In the genomic region with DNA sequence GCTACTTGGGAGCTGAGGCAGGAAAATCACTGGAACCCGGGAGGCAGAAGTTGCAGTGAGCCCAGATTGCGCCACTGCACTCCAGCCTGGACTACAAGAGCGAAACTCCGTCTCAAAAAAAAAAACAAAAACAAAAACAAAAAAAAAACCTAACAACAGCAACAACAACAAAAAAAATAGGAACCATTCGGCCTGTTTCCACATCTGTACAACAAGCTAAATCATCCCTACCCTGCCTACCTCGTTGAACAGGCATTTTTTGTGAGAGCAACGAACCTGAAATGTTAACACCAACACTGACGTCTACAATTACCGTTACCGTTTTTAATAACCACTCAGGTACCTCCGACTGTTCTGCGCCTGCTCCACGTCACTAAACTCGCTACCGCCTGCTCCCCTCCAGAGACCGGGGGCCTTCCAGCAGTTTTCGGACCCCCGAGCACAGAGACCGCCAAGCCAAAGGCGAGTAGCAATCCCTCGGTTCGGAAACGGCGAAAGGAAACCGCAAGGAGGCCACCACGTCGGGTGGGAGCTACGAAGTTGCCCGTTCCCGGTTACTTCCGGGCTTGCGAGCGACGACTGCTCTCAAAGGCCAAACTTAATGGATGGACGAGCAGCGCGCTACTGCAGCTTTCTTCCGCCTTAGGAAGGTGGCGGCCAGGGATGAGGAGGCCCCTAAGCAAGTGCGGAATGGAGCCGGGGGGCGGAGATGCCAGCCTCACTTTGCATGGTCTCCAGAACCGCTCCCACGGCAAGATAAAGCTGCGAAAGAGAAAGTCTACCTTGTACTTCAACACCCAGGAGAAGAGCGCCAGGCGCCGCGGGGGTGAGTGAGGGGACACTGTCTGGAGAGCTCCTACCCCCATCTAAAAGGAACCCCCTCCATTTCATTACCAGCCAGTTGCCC, we compare ENCODE assay signal across 8 cellular contexts. TPM values are rescaled to one million over a fixed set of nuclear protein-coding genes. Genes with fewer than 3 reads are reported as not detected.
DNase-seq lines count a peak whose midpoint lies in the region; FAIRE-seq and TF ChIP-seq lines count a peak whose summit lies in the region.

Gene PIGB (plus strand): TSS at position 635 of the 907 bp plus-strand sequence. CDS start 29 bp downstream, at position 664.
A gene with protein sequence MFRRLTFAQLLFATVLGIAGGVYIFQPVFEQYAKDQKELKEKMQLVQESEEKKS (minus strand): TSS at position 536 of the 907 bp plus-strand sequence. CDS start 1,331 bp downstream, outside the sequence.

- 0 to 1% (median 1%) methylated on average over 37 to 49 of the region's 49 CpGs for WGBS in stomach, 5 donors

- H3K4me3 ChIP-seq in fibroblast of villous mesenchyme (ENCODE audit: low read depth, low read length), result peak within 1 kb of the TSS; percentile 98
- H3K4me3 ChIP-seq in stomach, result peak within 1 kb of the TSS; percentile 72 to 76 (median 72)

- no peaks in the 10 kb centered on the region for H3K9me3 ChIP-seq in stomach

- peak within 1 kb of the TSS; percentile 99 for H3K4me3 Mint-ChIP-seq in neural crest cell

- peaks cover 5 to 52% (median 36%) of the 10 kb centered on the region in 4 donors for H3K4me1 ChIP-seq in stomach

- TF ChIP-seq POLR2A in H54 (IDR thresholded peaks at IDR 0.05; ENCODE audit: low read depth, low read length) (peak; percentile 62; the same call in 1 of the 2 replicates), Raji (IDR thresholded peaks at IDR 0.05; ENCODE audit: insufficient read depth, low read depth, low read length) (peak; percentile 80), stomach (IDR thresholded peaks at IDR 0.05) (no peak)

- no peak for FAIRE-seq in H54 (lab: Jason Lieb, UNC)

- H3K27me3 Mint-ChIP-seq in neural crest cell (ENCODE audit: low read depth), result no peaks in the 10 kb centered on the region

- peaks cover 27% of the 10 kb centered on the region for H3K4me1 Mint-ChIP-seq in neural crest cell

- no peaks in the 10 kb centered on the region for H3K9me3 Mint-ChIP-seq in neural crest cell

- intact Hi-C loops in stomach (cut with DNase I; ENCODE audit: low total_unique reads), result no loop called here

- TF ChIP-seq CTCF in fibroblast of villous mesenchyme (IDR thresholded peaks at IDR 0.05; ENCODE audit: insufficient read depth, low read depth, low read length) (no peak), neural crest cell (conservative IDR thresholded peaks at IDR 0.05) (peak; percentile 37), stomach (IDR thresholded peaks at IDR 0.05) (peak in 1 of 7 experiments; percentile 23)

- H3K27ac Mint-ChIP-seq in neural crest cell (ENCODE audit: unreplicated experiment), result peak within 1 kb of the TSS; percentile 97

- H3K36me3 ChIP-seq in stomach, result peaks cover 0 to 10% (median 3%) of the 10 kb centered on the region in 4 donors

- no peak for TF ChIP-seq EP300 in stomach (IDR thresholded peaks at IDR 0.05)

- H3K27me3 ChIP-seq in stomach, result no peaks in the 10 kb centered on the region

- no peaks in the 10 kb centered on the region for H3K36me3 Mint-ChIP-seq in neural crest cell (ENCODE audit: low read depth)

- DNase-seq in ELR (ENCODE audit: low read depth) (peak; percentile 91), H54 (ENCODE audit: insufficient read length, low spot score) (peak; percentile 57), LoVo (ENCODE audit: low spot score) (peak; percentile 87), fibroblast of villous mesenchyme (ENCODE audit: low read depth) (peak; percentile 92), neural crest cell (ENCODE audit: low read depth, low spot score) (peak; percentile 70), stomach (peak; percentile 87)
- DNase-seq in activated effector memory CD4-positive, alpha-beta T cell treated with Interleukin-2 at 50 U/mL for 16 hours, result peak; percentile 73

- peak within 1 kb of the TSS; percentile 91 to 97 (median 96) for H3K27ac ChIP-seq in stomach

RNA-seq across cellular contexts. Expression of gene PIGB, which starts in this region (rescaled TPM):
- 12.2 and 20.3 TPM in 2 replicates for total RNA-seq in fibroblast of villous mesenchyme
- 12.9 and 14.6 TPM in 2 replicates for total RNA-seq in neural crest cell
- 10 to 100 TPM in 2 of 5 donors, 1 to 10 TPM in 2, under 1 TPM in 1; 0.58 to 21.2 (median 5.3) TPM for total RNA-seq in stomach
- 10 to 100 TPM in 1 of 3 donors, 1 to 10 TPM in 2; 6.3 to 12.8 (median 9.2) TPM for polyA plus RNA-seq in stomach

RNA-seq across cellular contexts. Expression of the second gene that starts in this region (rescaled TPM):
- total RNA-seq in fibroblast of villous mesenchyme, result 7.3 and 8.1 TPM in 2 replicates
- total RNA-seq in neural crest cell, result 12.5 and 16.6 TPM in 2 replicates
- total RNA-seq in stomach, result 10 to 100 TPM in 3 of 5 donors, 1 to 10 TPM in 2; 7.0 to 12.7 (median 11.2) TPM
- polyA plus RNA-seq in stomach, result 10 to 100 TPM; 21.2 to 28.8 (median 23.8) TPM

Comparison
In these comparisons a context has a peak if more than half of its experiments do, and no peak if none do; other contexts are left out.
1. Peak in every context shown above with its lines: DNase-seq, H3K4me3 ChIP-seq and H3K27ac ChIP-seq.
2. POLR2A ChIP-seq: peak in H54 (single experiment) and Raji (single experiment); none in stomach (0 of 4).